Comparison of ENCODE assay signal across 1 cellular context in the genomic region with DNA sequence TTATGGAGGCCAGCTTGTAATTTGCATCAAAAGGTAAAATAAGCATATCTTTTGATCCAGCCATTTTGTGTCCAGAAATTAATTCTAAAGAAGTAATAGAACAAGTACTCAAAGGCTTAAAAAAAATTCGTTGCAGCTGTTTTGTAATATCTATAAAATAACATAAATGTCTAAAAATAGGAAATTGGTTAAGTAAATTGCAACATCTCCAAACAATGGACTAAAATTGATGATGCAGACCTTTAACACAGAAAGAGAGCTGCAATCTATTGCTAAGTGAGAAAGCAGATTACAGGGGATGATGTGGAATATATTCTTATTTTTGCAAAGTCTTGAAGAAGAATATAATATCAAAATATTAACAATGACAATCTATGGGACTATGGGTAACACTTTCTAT.
TF ChIP-seq lines count a peak whose summit lies in the region.

No MANE protein-coding gene starts in this region.

TF ChIP-seq in HepG2, 621 proteins besides CTCF, POLR2A, EP300 and RAD21:
- TF ChIP-seq, protein P1, sequence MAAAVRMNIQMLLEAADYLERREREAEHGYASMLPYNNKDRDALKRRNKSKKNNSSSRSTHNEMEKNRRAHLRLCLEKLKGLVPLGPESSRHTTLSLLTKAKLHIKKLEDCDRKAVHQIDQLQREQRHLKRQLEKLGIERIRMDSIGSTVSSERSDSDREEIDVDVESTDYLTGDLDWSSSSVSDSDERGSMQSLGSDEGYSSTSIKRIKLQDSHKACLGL (CRISPR knock-in tag; IDR thresholded peaks at IDR 0.05) = no peak
- 0 out of 2 replicates have a peak, but pooled peaks have one; percentile 39 for TF ChIP-seq MAFF (IDR thresholded peaks at IDR 0.05; ENCODE audit: low read depth, low read length)
- TF ChIP-seq ZNF282 (IDR thresholded peaks at IDR 0.05; ENCODE audit: partially characterized antibody) = no peak
- no peak for TF ChIP-seq CBFB (CRISPR knock-in tag; IDR thresholded peaks at IDR 0.05)
- TF ChIP-seq MAFK (conservative IDR thresholded peaks at IDR 0.05 in 1 of 2, IDR thresholded peaks at IDR 0.05 in 1 of 2; ENCODE audit: low read length in 2 of 2) = peak in 1 of 2 experiments; percentile 48; a peak in 3 of 4 replicates
- no peak for TF ChIP-seq XBP1 (CRISPR knock-in tag; IDR thresholded peaks at IDR 0.05)
